In the genomic region with DNA sequence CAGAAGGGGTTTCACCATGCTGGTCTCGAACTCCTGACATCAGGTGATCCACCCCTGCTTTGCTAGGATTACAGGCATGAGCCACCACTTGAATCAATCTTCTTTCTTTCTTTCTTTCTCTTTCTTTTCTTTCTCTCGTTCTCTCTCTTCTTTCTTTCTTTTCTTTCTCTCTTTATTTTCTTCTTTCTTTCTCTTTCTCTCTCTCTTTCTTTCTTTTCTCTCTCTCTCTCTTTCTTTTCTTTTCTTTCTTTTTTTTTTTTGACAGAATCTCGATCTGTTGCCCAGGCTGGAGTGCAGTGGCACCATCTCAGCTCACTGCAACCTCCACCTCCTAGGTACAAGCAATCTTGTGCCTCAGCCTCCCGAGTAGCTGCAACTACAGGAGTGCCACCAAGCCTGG, we compare ENCODE assay signal across 19 cellular contexts.
"Had no signal": no experiment of that assay in that cellular context is flagged by ENCODE, and none has a peak within 500 bp of the region (broad histone marks: within the 10 kb centered on the region; RNA-seq: fewer than 3 reads in every experiment).

No MANE protein-coding gene starts in this region.

- FAIRE-seq: RCC 7860 had no signal

- H3K27ac ChIP-seq: RWPE1 had no signal

- H3K27me3 Mint-ChIP-seq: IgD-negative memory B cell had no signal

- H3K4me2 ChIP-seq: SK-N-SH had no signal

- H3K27ac Mint-ChIP-seq: IgD-negative memory B cell had no signal

- H3K4me3 Mint-ChIP-seq: IgD-negative memory B cell had no signal

- H3K9me3 ChIP-seq: SK-N-SH had no signal

- H3K9ac ChIP-seq: SK-N-SH had no signal

- DNase-seq: KBM-7, NCI-H1048, NCI-H1105, NCI-H1417, NCI-H1436 treated with DMSO at 0.1 percent for 48 hours, NCI-H1694, NCI-H187 treated with DMSO at 0.1 percent for 48 hours, NCI-H2029 treated with DMSO at 0.1 percent for 48 hours, NCI-H2171 treated with DMSO at 0.1 percent for 48 hours, NCI-H345, NCI-H524, NCI-H526 treated with DMSO at 0.1 percent for 48 hours, NCI-H748 treated with DMSO at 0.1 percent for 48 hours, SHP77, SK-N-SH, SW 1271 had no signal
